In the genomic region with DNA sequence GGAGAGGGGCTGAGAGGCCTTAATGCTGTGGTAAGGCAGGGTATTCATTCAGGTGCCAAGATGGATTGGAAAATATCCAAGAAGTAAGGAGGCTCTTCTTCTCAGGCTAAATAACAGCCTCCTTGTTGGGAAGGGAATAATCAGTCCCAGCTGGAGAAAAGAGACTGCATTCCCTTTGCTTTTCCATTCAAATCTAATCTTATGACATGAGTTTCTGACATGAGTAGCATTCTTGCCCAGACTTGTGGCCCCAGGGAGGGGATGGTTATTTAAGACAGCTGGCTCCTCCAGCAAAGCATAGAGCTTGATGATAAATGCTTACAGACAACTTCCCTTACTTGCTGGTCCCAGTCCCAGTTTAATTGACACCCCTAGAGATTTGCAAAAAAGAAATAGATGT, we compare ENCODE assay signal across 13 cellular contexts.
DNase-seq lines count a peak whose midpoint lies in the region; ATAC-seq and TF ChIP-seq lines count a peak whose summit lies in the region.
"Had no signal": no experiment of that assay in that cellular context is flagged by ENCODE, and none has a peak within 500 bp of the region (broad histone marks: within the 10 kb centered on the region; RNA-seq: fewer than 3 reads in every experiment).

No MANE protein-coding gene starts in this region.

- DNase-seq in A172 (ENCODE audit: low spot score) (peak; percentile 44), HPDE6-E6E7 (ENCODE audit: extremely low spot score) (peak; percentile 25), astrocyte of the spinal cord (ENCODE audit: low read depth, low spot score) (peak; percentile 42), left ventricle myocardium superior (peak; percentile 37), inferior parietal cortex (ENCODE audit: extremely low spot score) (no peak), 8988T (no peak)
- DNase-seq: activated T-cell treated with anti-CD3 and anti-CD28 coated beads for 4 hours; anterior cingulate cortex; NCI-H187 treated with DMSO at 0.1 percent for 48 hours; stimulated activated CD4-positive, alpha-beta T cell treated with anti-CD3 and anti-CD28 coated beads, Interleukin-2, amount 100 ng/mL, for 48 hours had no signal

- ATAC-seq in left ventricle myocardium superior (peak; percentile 83), GM21723 (IDR thresholded peaks at IDR 0.05; ENCODE audit: unreplicated experiment) (no peak), GM21825 (IDR thresholded peaks at IDR 0.05; ENCODE audit: unreplicated experiment) (no peak)
- ATAC-seq: left lobe of liver had no signal

- no peak overlapping the region for H3K4me3 ChIP-seq in astrocyte of the spinal cord (ENCODE audit: low read depth, low read length)

- intact Hi-C loops in left ventricle myocardium superior (cut with micrococcal nuclease): no loop called here

- in situ Hi-C loops in astrocyte of the spinal cord (cut with HindIII; ENCODE audit: low sequenced_read_pairs): no loop called here

- no peak for TF ChIP-seq CTCF in astrocyte of the spinal cord (IDR thresholded peaks at IDR 0.05; ENCODE audit: low read depth, low read length)

Comparison
In these comparisons a context has a peak if more than half of its experiments do, and no peak if none do; other contexts are left out.
1. DNase-seq: peak in A172 (single experiment), HPDE6-E6E7 (single experiment), astrocyte of the spinal cord (single experiment) and left ventricle myocardium superior (single experiment); none in inferior parietal cortex (single experiment) and 8988T (single experiment).